1 cellular context compared by ENCODE assay signal in the genomic region with DNA sequence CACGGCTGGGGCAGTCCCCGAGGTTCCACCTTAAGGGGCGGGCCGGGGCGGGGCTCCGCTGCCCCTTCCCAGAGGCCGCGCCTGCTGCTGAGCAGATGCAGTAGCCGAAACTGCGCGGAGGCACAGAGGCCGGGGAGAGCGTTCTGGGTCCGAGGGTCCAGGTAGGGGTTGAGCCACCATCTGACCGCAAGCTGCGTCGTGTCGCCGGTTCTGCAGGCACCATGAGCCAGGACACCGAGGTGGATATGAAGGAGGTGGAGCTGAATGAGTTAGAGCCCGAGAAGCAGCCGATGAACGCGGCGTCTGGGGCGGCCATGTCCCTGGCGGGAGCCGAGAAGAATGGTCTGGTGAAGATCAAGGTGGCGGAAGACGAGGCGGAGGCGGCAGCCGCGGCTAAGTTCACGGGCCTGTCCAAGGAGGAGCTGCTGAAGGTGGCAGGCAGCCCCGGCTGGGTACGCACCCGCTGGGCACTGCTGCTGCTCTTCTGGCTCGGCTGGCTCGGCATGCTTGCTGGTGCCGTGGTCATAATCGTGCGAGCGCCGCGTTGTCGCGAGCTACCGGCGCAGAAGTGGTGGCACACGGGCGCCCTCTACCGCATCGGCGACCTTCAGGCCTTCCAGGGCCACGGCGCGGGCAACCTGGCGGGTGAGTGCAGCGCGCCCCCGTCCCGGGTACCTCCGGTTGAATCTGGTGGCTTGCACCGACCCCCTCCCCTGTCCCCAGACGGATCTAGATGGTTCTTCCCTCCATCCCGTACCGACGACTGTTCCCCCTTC.
TF ChIP-seq lines count a peak whose summit lies in the region.

A gene (plus strand): TSS at position 94 of the 776 bp plus-strand sequence. CDS start 128 bp downstream, at position 222.

TF ChIP-seq in HepG2, 621 proteins besides CTCF, POLR2A, EP300 and RAD21 (continued from another document and continues in another):
- TF ChIP-seq KLF15 (CRISPR knock-in tag; IDR thresholded peaks at IDR 0.05; ENCODE audit: borderline replicate concordance) (0 out of 2 replicates have a peak, but pooled peaks have one; percentile 56), AHR (CRISPR knock-in tag; IDR thresholded peaks at IDR 0.05) (peak; percentile 72; the same call in 1 of the 2 replicates), ZBTB3 (CRISPR knock-in tag; IDR thresholded peaks at IDR 0.05; ENCODE audit: borderline replicate concordance, low read depth) (peak; percentile 76; the same call in 1 of the 2 replicates), TCF12 (IDR thresholded peaks at IDR 0.05) (no peak), TCF12 (CRISPR knock-in tag; IDR thresholded peaks at IDR 0.05) (no peak), MXI1 (IDR thresholded peaks at IDR 0.05; ENCODE audit: borderline replicate concordance, low read depth, low read length) (peak; percentile 59; the same call in 2 of the 3 replicates), ZNF547 (CRISPR knock-in tag; IDR thresholded peaks at IDR 0.05) (peak; percentile 90), DNMT1 (CRISPR knock-in tag; IDR thresholded peaks at IDR 0.05) (peak; percentile 96; the same call in 1 of the 2 replicates), RBFOX2 (IDR thresholded peaks at IDR 0.05; ENCODE audit: low read depth, low read length) (peak; percentile 97), SATB2 (CRISPR knock-in tag; IDR thresholded peaks at IDR 0.05) (peak; percentile 78), ZNF205 (CRISPR knock-in tag; IDR thresholded peaks at IDR 0.05) (peak; percentile 61; the same call in 1 of the 2 replicates), MED1 (CRISPR knock-in tag; IDR thresholded peaks at IDR 0.05) (no peak; the same call in none of the 2 replicates), ZNF777 (CRISPR knock-in tag; IDR thresholded peaks at IDR 0.05) (no peak), ZNF775 (CRISPR knock-in tag; IDR thresholded peaks at IDR 0.05; ENCODE audit: borderline replicate concordance) (no peak), ZNF160 (CRISPR knock-in tag; IDR thresholded peaks at IDR 0.05) (no peak; the same call in 1 of the 2 replicates), KDM5A (IDR thresholded peaks at IDR 0.05; ENCODE audit: borderline replicate concordance, low read length) (no peak), ETV5 (CRISPR knock-in tag; IDR thresholded peaks at IDR 0.05; ENCODE audit: borderline replicate concordance) (peak; percentile 28; the same call in 1 of the 2 replicates), FOXA1 (IDR thresholded peaks at IDR 0.05) (no peak), FOXA1 (CRISPR knock-in tag; IDR thresholded peaks at IDR 0.05) (no peak; the same call in 1 of the 2 replicates), ZNF44 (CRISPR knock-in tag; IDR thresholded peaks at IDR 0.05) (peak; percentile 81; the same call in 1 of the 2 replicates), REPIN1 (CRISPR knock-in tag; IDR thresholded peaks at IDR 0.05; ENCODE audit: borderline replicate concordance, low read depth) (peak; percentile 88), AKAP8 (CRISPR knock-in tag; IDR thresholded peaks at IDR 0.05) (peak; percentile 93), ZNF224 (CRISPR knock-in tag; IDR thresholded peaks at IDR 0.05) (peak; percentile 92), ZNF792 (CRISPR knock-in tag; IDR thresholded peaks at IDR 0.05) (no peak; the same call in 1 of the 2 replicates), ZNF207 (IDR thresholded peaks at IDR 0.05; ENCODE audit: borderline replicate concordance) (no peak), CBX5 (CRISPR knock-in tag; IDR thresholded peaks at IDR 0.05; ENCODE audit: borderline replicate concordance) (no peak; the same call in 1 of the 2 replicates), SRSF1 (optimal IDR thresholded peaks at IDR 0.05; ENCODE audit: low read depth, low read length) (peak; percentile 95), MZF1 (CRISPR knock-in tag; IDR thresholded peaks at IDR 0.05; ENCODE audit: borderline replicate concordance) (0 out of 2 replicates have a peak, but pooled peaks have one; percentile 90), ZNF724P (CRISPR knock-in tag; IDR thresholded peaks at IDR 0.05; ENCODE audit: borderline replicate concordance) (0 out of 2 replicates have a peak, but pooled peaks have one; percentile 14), ZNF737 (CRISPR knock-in tag; IDR thresholded peaks at IDR 0.05; ENCODE audit: borderline replicate concordance) (peak; percentile 90; the same call in 1 of the 2 replicates), ZNF136 (CRISPR knock-in tag; IDR thresholded peaks at IDR 0.05; ENCODE audit: low read depth) (peak; percentile 72; the same call in 1 of the 2 replicates), ZFP37 (CRISPR knock-in tag; IDR thresholded peaks at IDR 0.05; ENCODE audit: borderline replicate concordance) (no peak; the same call in 1 of the 2 replicates), FOXO1 (CRISPR knock-in tag; IDR thresholded peaks at IDR 0.05) (0 out of 2 replicates have a peak, but pooled peaks have one; percentile 19), ZNF350 (CRISPR knock-in tag; IDR thresholded peaks at IDR 0.05; ENCODE audit: borderline replicate concordance, low read depth) (peak; percentile 84), ZNF441 (CRISPR knock-in tag; IDR thresholded peaks at IDR 0.05; ENCODE audit: borderline replicate concordance) (0 out of 2 replicates have a peak, but pooled peaks have one; percentile 20), ZBTB38 (CRISPR knock-in tag; IDR thresholded peaks at IDR 0.05) (peak; percentile 50; the same call in 1 of the 2 replicates)
- TF ChIP-seq, protein P1, sequence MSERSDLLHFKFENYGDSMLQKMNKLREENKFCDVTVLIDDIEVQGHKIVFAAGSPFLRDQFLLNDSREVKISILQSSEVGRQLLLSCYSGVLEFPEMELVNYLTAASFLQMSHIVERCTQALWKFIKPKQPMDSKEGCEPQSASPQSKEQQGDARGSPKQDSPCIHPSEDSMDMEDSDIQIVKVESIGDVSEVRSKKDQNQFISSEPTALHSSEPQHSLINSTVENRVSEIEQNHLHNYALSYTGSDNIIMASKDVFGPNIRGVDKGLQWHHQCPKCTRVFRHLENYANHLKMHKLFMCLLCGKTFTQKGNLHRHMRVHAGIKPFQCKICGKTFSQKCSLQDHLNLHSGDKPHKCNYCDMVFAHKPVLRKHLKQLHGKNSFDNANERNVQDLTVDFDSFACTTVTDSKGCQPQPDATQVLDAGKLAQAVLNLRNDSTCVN (CRISPR knock-in tag; IDR thresholded peaks at IDR 0.05; ENCODE audit: borderline replicate concordance): peak; percentile 77
- TF ChIP-seq, protein P2, sequence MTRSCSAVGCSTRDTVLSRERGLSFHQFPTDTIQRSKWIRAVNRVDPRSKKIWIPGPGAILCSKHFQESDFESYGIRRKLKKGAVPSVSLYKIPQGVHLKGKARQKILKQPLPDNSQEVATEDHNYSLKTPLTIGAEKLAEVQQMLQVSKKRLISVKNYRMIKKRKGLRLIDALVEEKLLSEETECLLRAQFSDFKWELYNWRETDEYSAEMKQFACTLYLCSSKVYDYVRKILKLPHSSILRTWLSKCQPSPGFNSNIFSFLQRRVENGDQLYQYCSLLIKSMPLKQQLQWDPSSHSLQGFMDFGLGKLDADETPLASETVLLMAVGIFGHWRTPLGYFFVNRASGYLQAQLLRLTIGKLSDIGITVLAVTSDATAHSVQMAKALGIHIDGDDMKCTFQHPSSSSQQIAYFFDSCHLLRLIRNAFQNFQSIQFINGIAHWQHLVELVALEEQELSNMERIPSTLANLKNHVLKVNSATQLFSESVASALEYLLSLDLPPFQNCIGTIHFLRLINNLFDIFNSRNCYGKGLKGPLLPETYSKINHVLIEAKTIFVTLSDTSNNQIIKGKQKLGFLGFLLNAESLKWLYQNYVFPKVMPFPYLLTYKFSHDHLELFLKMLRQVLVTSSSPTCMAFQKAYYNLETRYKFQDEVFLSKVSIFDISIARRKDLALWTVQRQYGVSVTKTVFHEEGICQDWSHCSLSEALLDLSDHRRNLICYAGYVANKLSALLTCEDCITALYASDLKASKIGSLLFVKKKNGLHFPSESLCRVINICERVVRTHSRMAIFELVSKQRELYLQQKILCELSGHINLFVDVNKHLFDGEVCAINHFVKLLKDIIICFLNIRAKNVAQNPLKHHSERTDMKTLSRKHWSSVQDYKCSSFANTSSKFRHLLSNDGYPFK (CRISPR knock-in tag; IDR thresholded peaks at IDR 0.05; ENCODE audit: borderline replicate concordance): peak; percentile 83
- TF ChIP-seq, protein P3, sequence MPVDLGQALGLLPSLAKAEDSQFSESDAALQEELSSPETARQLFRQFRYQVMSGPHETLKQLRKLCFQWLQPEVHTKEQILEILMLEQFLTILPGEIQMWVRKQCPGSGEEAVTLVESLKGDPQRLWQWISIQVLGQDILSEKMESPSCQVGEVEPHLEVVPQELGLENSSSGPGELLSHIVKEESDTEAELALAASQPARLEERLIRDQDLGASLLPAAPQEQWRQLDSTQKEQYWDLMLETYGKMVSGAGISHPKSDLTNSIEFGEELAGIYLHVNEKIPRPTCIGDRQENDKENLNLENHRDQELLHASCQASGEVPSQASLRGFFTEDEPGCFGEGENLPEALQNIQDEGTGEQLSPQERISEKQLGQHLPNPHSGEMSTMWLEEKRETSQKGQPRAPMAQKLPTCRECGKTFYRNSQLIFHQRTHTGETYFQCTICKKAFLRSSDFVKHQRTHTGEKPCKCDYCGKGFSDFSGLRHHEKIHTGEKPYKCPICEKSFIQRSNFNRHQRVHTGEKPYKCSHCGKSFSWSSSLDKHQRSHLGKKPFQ (CRISPR knock-in tag; IDR thresholded peaks at IDR 0.05; ENCODE audit: insufficient replicate concordance): no peak
- TF ChIP-seq, protein P4, sequence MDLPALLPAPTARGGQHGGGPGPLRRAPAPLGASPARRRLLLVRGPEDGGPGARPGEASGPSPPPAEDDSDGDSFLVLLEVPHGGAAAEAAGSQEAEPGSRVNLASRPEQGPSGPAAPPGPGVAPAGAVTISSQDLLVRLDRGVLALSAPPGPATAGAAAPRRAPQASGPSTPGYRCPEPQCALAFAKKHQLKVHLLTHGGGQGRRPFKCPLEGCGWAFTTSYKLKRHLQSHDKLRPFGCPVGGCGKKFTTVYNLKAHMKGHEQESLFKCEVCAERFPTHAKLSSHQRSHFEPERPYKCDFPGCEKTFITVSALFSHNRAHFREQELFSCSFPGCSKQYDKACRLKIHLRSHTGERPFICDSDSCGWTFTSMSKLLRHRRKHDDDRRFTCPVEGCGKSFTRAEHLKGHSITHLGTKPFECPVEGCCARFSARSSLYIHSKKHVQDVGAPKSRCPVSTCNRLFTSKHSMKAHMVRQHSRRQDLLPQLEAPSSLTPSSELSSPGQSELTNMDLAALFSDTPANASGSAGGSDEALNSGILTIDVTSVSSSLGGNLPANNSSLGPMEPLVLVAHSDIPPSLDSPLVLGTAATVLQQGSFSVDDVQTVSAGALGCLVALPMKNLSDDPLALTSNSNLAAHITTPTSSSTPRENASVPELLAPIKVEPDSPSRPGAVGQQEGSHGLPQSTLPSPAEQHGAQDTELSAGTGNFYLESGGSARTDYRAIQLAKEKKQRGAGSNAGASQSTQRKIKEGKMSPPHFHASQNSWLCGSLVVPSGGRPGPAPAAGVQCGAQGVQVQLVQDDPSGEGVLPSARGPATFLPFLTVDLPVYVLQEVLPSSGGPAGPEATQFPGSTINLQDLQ (CRISPR knock-in tag; IDR thresholded peaks at IDR 0.05): peak; percentile 87; the same call in 1 of the 2 replicates
- TF ChIP-seq, protein P5, sequence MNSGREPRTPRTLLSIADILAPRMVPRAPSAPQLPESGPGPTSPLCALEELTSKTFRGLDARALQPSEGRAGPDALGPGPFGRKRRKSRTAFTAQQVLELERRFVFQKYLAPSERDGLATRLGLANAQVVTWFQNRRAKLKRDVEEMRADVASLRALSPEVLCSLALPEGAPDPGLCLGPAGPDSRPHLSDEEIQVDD (CRISPR knock-in tag; IDR thresholded peaks at IDR 0.05; ENCODE audit: borderline replicate concordance): peak; percentile 77; the same call in 1 of the 2 replicates
- TF ChIP-seq, protein P6, sequence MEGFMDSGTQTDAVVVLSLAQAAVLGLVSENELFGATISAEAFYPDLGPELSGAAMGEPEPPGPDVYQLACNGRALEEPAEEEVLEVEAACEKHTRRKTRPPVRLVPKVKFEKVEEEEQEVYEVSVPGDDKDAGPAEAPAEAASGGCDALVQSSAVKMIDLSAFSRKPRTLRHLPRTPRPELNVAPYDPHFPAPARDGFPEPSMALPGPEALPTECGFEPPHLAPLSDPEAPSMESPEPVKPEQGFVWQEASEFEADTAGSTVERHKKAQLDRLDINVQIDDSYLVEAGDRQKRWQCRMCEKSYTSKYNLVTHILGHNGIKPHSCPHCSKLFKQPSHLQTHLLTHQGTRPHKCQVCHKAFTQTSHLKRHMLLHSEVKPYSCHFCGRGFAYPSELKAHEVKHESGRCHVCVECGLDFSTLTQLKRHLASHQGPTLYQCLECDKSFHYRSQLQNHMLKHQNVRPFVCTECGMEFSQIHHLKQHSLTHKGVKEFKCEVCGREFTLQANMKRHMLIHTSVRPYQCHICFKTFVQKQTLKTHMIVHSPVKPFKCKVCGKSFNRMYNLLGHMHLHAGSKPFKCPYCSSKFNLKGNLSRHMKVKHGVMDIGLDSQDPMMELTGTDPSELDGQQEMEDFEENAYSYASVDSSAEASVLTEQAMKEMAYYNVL (CRISPR knock-in tag; IDR thresholded peaks at IDR 0.05; ENCODE audit: borderline replicate concordance): peak; percentile 81
- TF ChIP-seq, protein P7, sequence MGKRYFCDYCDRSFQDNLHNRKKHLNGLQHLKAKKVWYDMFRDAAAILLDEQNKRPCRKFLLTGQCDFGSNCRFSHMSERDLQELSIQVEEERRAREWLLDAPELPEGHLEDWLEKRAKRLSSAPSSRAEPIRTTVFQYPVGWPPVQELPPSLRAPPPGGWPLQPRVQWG (CRISPR knock-in tag; IDR thresholded peaks at IDR 0.05; ENCODE audit: borderline replicate concordance, low read depth): no peak
- TF ChIP-seq, protein P8, sequence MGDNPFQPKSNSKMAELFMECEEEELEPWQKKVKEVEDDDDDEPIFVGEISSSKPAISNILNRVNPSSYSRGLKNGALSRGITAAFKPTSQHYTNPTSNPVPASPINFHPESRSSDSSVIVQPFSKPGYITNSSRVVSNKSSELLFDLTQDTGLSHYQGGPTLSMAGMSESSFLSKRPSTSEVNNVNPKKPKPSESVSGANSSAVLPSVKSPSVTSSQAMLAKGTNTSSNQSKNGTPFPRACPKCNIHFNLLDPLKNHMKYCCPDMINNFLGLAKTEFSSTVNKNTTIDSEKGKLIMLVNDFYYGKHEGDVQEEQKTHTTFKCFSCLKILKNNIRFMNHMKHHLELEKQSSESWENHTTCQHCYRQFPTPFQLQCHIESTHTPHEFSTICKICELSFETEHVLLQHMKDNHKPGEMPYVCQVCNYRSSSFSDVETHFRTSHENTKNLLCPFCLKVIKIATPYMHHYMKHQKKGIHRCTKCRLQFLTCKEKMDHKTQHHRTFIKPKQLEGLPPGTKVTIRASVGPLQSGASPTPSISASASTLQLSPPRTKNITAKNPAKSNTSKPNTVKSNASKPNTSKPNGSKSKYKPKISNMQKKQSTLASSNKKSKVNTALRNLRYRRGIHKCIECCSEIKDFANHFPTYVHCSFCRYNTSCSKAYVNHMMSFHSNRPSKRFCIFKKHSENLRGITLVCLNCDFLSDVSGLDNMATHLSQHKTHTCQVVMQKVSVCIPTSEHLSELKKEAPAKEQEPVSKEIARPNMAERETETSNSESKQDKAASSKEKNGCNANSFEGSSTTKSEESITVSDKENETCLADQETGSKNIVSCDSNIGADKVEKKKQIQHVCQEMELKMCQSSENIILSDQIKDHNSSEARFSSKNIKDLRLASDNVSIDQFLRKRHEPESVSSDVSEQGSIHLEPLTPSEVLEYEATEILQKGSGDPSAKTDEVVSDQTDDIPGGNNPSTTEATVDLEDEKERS (CRISPR knock-in tag; IDR thresholded peaks at IDR 0.05): peak; percentile 66; the same call in 1 of the 2 replicates
- TF ChIP-seq, protein P9, sequence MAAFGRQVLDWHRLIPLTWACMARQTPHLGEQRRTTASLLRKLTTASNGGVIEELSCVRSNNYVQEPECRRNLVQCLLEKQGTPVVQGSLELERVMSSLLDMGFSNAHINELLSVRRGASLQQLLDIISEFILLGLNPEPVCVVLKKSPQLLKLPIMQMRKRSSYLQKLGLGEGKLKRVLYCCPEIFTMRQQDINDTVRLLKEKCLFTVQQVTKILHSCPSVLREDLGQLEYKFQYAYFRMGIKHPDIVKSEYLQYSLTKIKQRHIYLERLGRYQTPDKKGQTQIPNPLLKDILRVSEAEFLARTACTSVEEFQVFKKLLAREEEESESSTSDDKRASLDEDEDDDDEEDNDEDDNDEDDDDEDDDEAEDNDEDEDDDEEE (CRISPR knock-in tag; IDR thresholded peaks at IDR 0.05): peak; percentile 77; the same call in 1 of the 2 replicates
